ENCODE assay signal across 18 cellular contexts in genomic region chr16:66036775-66037715, GRCh38.
DNase-seq lines count a peak whose midpoint lies in the region; ATAC-seq, FAIRE-seq and TF ChIP-seq lines count a peak whose summit lies in the region.
"Had no signal": no experiment of that assay in that cellular context is flagged by ENCODE, and none has a peak within 500 bp of the region (broad histone marks: within the 10 kb centered on the region; RNA-seq: fewer than 3 reads in every experiment).

No MANE protein-coding gene starts in this region.

- CTCF ChIA-PET in mammary epithelial cell (lab: Charles Lee; ENCODE audit: low non-redundant PET) = no interaction called here

- no peak for TF ChIP-seq POLR2A in stomach (IDR thresholded peaks at IDR 0.05)

- DNase-seq in EH (ENCODE audit: low read depth) (peak; percentile 68), mammary epithelial cell (no peak), left ventricle myocardium inferior (no peak), stomach (no peak), small intestine (no peak), NCI-H187 treated with DMSO at 0.1 percent for 48 hours (lab: John Stamatoyannopoulos, UW) (no peak)
- DNase-seq: activated CD4-positive, CD25-positive, alpha-beta regulatory T cell; activated naive CD4-positive, alpha-beta T cell treated with anti-CD3 and anti-CD28 coated beads, Interleukin-2, amount 50 U/mL, for 16 hours; caudate nucleus; NCI-H2081; NCI-H526 treated with DMSO at 0.1 percent for 48 hours; stimulated activated naive CD4-positive, alpha-beta T cell had no signal

- in situ Hi-C loops in mammary epithelial cell (cut with MboI; ENCODE audit: low sequenced_read_pairs in 2 of 2) = no loop called here

- intact Hi-C loops in mammary epithelial cell (cut with micrococcal nuclease) (no loop called here), left ventricle myocardium inferior (cut with micrococcal nuclease) (no loop called here), stomach (cut with DNase I; ENCODE audit: low total_unique reads) (no loop called here)

- H3K79me2 ChIP-seq in mammary epithelial cell (ENCODE audit: insufficient read depth, low read length) = no peaks in the 10 kb centered on the region

- no peaks in the 10 kb centered on the region for H4K20me1 ChIP-seq in mammary epithelial cell (ENCODE audit: insufficient read depth, low read length)

- WGBS in mammary epithelial cell (ENCODE audit: low coverage, missing lambda C conversion rate) = 30% methylated on average over 6 of the region's 6 CpGs
- 38 to 64% (median 54%) methylated on average over 6 of the region's 6 CpGs for WGBS in stomach, 5 donors
- 54 to 63% (median 57%) methylated on average over 6 of the region's 6 CpGs for WGBS in small intestine, 3 donors

- H3K4me3 ChIP-seq in mammary epithelial cell (replicated peaks in 1 of 3; ENCODE audit: insufficient read depth in 1 of 3, low read depth in 2 of 3, low read length in 3 of 3) = no peak overlapping the region
- H3K4me3 ChIP-seq in left ventricle myocardium inferior = no peak overlapping the region
- no peak overlapping the region for H3K4me3 ChIP-seq in stomach
- no peak overlapping the region for H3K4me3 ChIP-seq in small intestine (ENCODE audit: low read depth in 1 of 2, low read length in 2 of 2)
- H3K4me3 ChIP-seq: lung, neural progenitor cell had no signal

- H3K9me3 ChIP-seq in mammary epithelial cell (replicated peaks; ENCODE audit: insufficient read depth, low read length) (no peaks in the 10 kb centered on the region), left ventricle myocardium inferior (replicated peaks) (no peaks in the 10 kb centered on the region), stomach (no peaks in the 10 kb centered on the region), small intestine (ENCODE audit: control insufficient read depth, low read depth) (no peaks in the 10 kb centered on the region)

- H3K36me3 ChIP-seq in mammary epithelial cell (ENCODE audit: insufficient read depth, low read length) (no peaks in the 10 kb centered on the region), left ventricle myocardium inferior (no peaks in the 10 kb centered on the region), stomach (no peaks in the 10 kb centered on the region), small intestine (ENCODE audit: control insufficient read depth in 2 of 2, insufficient read depth in 2 of 2, low read length in 2 of 2) (no peaks in the 10 kb centered on the region)
- H3K36me3 ChIP-seq: neural progenitor cell had no signal

- no peak overlapping the region for H3K4me2 ChIP-seq in mammary epithelial cell (ENCODE audit: insufficient read depth, low read depth, low read length)
- H3K4me2 ChIP-seq: neural progenitor cell had no signal

- TF ChIP-seq EP300 in stomach (IDR thresholded peaks at IDR 0.05) = peak; percentile 52

- H3K27ac ChIP-seq in mammary epithelial cell (ENCODE audit: insufficient read depth, low read depth, low read length) (no peak overlapping the region), left ventricle myocardium inferior (replicated peaks) (peak overlapping the region; percentile 66), stomach (peak overlapping the region in 2 of 5 donors; percentile 46), small intestine (ENCODE audit: low read depth in 1 of 2, low read length in 1 of 2) (no peak overlapping the region)
- H3K27ac ChIP-seq: neural progenitor cell had no signal

- ATAC-seq in HG03280 (IDR thresholded peaks at IDR 0.05; ENCODE audit: unreplicated experiment) (no peak), HG03159 (IDR thresholded peaks at IDR 0.05; ENCODE audit: unreplicated experiment) (no peak)

- dilution Hi-C loops in mammary epithelial cell (cut with HindIII; ENCODE audit: low sequenced_read_pairs) = no loop called here

- TF ChIP-seq CTCF in mammary epithelial cell (conservative IDR thresholded peaks at IDR 0.05 in 1 of 2, IDR thresholded peaks at IDR 0.05 in 1 of 2; ENCODE audit: extremely low read depth in 1 of 2, insufficient read depth in 1 of 2, low read depth in 1 of 2, low read length in 2 of 2) (no peak), left ventricle myocardium inferior (IDR thresholded peaks at IDR 0.05; ENCODE audit: borderline replicate concordance) (no peak), stomach (IDR thresholded peaks at IDR 0.05) (no peak)

- no TSS peak for BruUV-seq in mammary epithelial cell (replicated peaks; lab: Mats Ljungman, UMichigan)

- H3K4me1 ChIP-seq in mammary epithelial cell (ENCODE audit: insufficient read depth, low read length) (peaks cover 8% of the 10 kb centered on the region), left ventricle myocardium inferior (peaks cover 28% of the 10 kb centered on the region), stomach (peaks cover 0 to 16% (median 7%) of the 10 kb centered on the region in 4 donors), small intestine (ENCODE audit: control insufficient read depth in 2 of 2, insufficient read depth in 1 of 2, low read depth in 1 of 2, low read length in 1 of 2) (no peaks in the 10 kb centered on the region)
- H3K4me1 ChIP-seq: neural progenitor cell had no signal

- H3K9ac ChIP-seq in mammary epithelial cell (ENCODE audit: insufficient read depth, low read length) = no peak overlapping the region
- H3K9ac ChIP-seq: neural progenitor cell had no signal

- no peak for FAIRE-seq in small intestine (lab: Jason Lieb, UNC)
- FAIRE-seq: endometrium, RCC 7860 had no signal

- peak overlapping the region; percentile 12 for H2AFZ ChIP-seq in mammary epithelial cell (ENCODE audit: low read depth, low read length)
- H2AFZ ChIP-seq: neural progenitor cell had no signal

- H3K27me3 ChIP-seq in mammary epithelial cell (ENCODE audit: insufficient read depth, low read length) (no peaks in the 10 kb centered on the region), left ventricle myocardium inferior (ENCODE audit: low read depth) (no peaks in the 10 kb centered on the region), stomach (no peaks in the 10 kb centered on the region), small intestine (ENCODE audit: control insufficient read depth in 2 of 2, insufficient read depth in 2 of 2, low read length in 2 of 2) (no peaks in the 10 kb centered on the region)
- H3K27me3 ChIP-seq: neural progenitor cell had no signal
